8 cellular contexts compared by ENCODE assay signal in genomic region chr13:42876270-42876714, GRCh38.
DNase-seq lines count a peak whose midpoint lies in the region; ATAC-seq and TF ChIP-seq lines count a peak whose summit lies in the region.

No MANE protein-coding gene starts in this region.

- peaks cover 3% of the 10 kb centered on the region for H3K36me3 Mint-ChIP-seq in T-helper 17 cell (ENCODE audit: low read depth)

- 34 to 53% methylated on average over 1 of the region's 1 CpG for WGBS in testis, 2 donors
- WGBS in gastroesophageal sphincter (ENCODE audit: low coverage in 1 of 2), 2 donors, result no CpG with 5 or more reads among the region's 1 CpG
- 13 to 43% (median 35%) methylated on average over 1 of the region's 1 CpG for WGBS in adrenal gland, 4 donors

- no peaks in the 10 kb centered on the region for H3K9me3 ChIP-seq in T-helper 17 cell (ENCODE audit: control insufficient read depth, low read length, poor library complexity, severe bottlenecking)
- H3K9me3 ChIP-seq in testis, result no peaks in the 10 kb centered on the region
- no peaks in the 10 kb centered on the region for H3K9me3 ChIP-seq in gastroesophageal sphincter
- no peaks in the 10 kb centered on the region for H3K9me3 ChIP-seq in adrenal gland (replicated peaks in 1 of 3)

- DNase-seq in activated T-cell treated with anti-CD3 and anti-CD28 coated beads for 48 hours (ENCODE audit: low read depth) (peak; percentile 1), T-helper 17 cell (no peak), testis (no peak), cerebellar cortex (ENCODE audit: low spot score) (no peak), adrenal gland (no peak)
- no peak for DNase-seq in activated T-cell treated with anti-CD3 and anti-CD28 coated beads, Interleukin-2, amount 50 U/mL, for 48 hours

- no peak for TF ChIP-seq CTCF in testis (IDR thresholded peaks at IDR 0.05)
- TF ChIP-seq CTCF in gastroesophageal sphincter (IDR thresholded peaks at IDR 0.05), result no peak
- TF ChIP-seq CTCF in adrenal gland (IDR thresholded peaks at IDR 0.05), result no peak

- peak; percentile 90 for ATAC-seq in HG02981 (IDR thresholded peaks at IDR 0.05; ENCODE audit: unreplicated experiment)
- ATAC-seq in T-helper 17 cell, result peak; percentile 65
- no peak for ATAC-seq in gastroesophageal sphincter

- no peak for TF ChIP-seq POLR2A in testis (IDR thresholded peaks at IDR 0.05)
- TF ChIP-seq POLR2A in gastroesophageal sphincter (IDR thresholded peaks at IDR 0.05), result no peak
- no peak for TF ChIP-seq POLR2A in adrenal gland (IDR thresholded peaks at IDR 0.05)

- H3K27ac Mint-ChIP-seq in T-helper 17 cell, result peak overlapping the region; percentile 1

- no peak overlapping the region for H3K4me3 ChIP-seq in testis
- no peak overlapping the region for H3K4me3 ChIP-seq in gastroesophageal sphincter
- peak overlapping the region in 1 of 4 donors; percentile 23 for H3K4me3 ChIP-seq in adrenal gland

- H3K27ac ChIP-seq in testis, result peak overlapping the region; percentile 64 to 69
- H3K27ac ChIP-seq in gastroesophageal sphincter, result no peak overlapping the region
- peak overlapping the region in 2 of 5 donors; percentile 24 to 41 for H3K27ac ChIP-seq in adrenal gland

- H3K4me1 ChIP-seq in testis (peaks cover 28% of the 10 kb centered on the region), gastroesophageal sphincter (no peaks in the 10 kb centered on the region), adrenal gland (replicated peaks in 1 of 2) (peaks cover 7 to 27% of the 10 kb centered on the region in 2 donors)

- H3K36me3 ChIP-seq in testis (ENCODE audit: low read depth, missing control alignments) (no peaks in the 10 kb centered on the region), gastroesophageal sphincter (no peaks in the 10 kb centered on the region), adrenal gland (replicated peaks in 1 of 2) (no peaks in the 10 kb centered on the region)

- no peak overlapping the region for H3K4me3 Mint-ChIP-seq in T-helper 17 cell

- no peaks in the 10 kb centered on the region for H3K27me3 Mint-ChIP-seq in T-helper 17 cell

- intact Hi-C loops in testis (cut with DNase I; ENCODE audit: low total_unique reads) (no loop called here), adrenal gland (cut with DNase I) (no loop called here)

- H3K4me1 Mint-ChIP-seq in T-helper 17 cell, result peaks cover 13% of the 10 kb centered on the region

- no peaks in the 10 kb centered on the region for H3K27me3 ChIP-seq in testis
- H3K27me3 ChIP-seq in gastroesophageal sphincter, result no peaks in the 10 kb centered on the region
- no peaks in the 10 kb centered on the region for H3K27me3 ChIP-seq in adrenal gland

- TF ChIP-seq EP300 in gastroesophageal sphincter (IDR thresholded peaks at IDR 0.05), result no peak

Comparison
In these comparisons a context has a peak if more than half of its experiments do, and no peak if none do; other contexts are left out.
1. H3K27ac ChIP-seq: peak in testis (2 of 2); none in gastroesophageal sphincter (0 of 4).